In the genomic region with DNA sequence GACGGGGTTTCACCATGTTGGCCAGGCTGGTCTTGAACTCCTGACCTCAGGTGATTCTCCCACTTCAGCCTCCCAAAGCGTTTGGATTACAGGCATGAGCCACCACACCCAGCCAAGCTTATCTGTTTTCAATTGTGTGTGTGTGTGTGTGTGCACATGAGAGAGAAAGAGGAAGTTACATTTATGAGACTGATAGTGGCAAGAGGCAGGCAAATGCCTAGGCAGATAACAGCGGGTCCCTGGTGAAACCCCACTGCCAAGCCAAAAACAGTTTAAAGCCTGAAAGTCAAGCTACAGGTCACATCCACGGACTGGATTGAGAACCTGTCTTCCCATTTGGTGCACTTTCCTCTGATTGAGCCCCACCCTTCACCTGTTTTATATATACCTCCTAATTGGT, we compare ENCODE assay signal across 20 cellular contexts. TPM values are rescaled to one million over a fixed set of nuclear protein-coding genes. Genes with fewer than 3 reads are reported as not detected.
DNase-seq lines count a peak whose midpoint lies in the region; ATAC-seq and TF ChIP-seq lines count a peak whose summit lies in the region.
"Had no signal": no experiment of that assay in that cellular context is flagged by ENCODE, and none has a peak within 500 bp of the region (broad histone marks: within the 10 kb centered on the region; RNA-seq: fewer than 3 reads in every experiment).

No MANE protein-coding gene starts in this region.

- TF ChIP-seq CTCF in dorsolateral prefrontal cortex (IDR thresholded peaks at IDR 0.05 in 54 of 56, conservative IDR thresholded peaks at IDR 0.05 in 2 of 56; ENCODE audit: low read depth in 1 of 56, partially characterized antibody in 56 of 56): no peak
- no peak for TF ChIP-seq CTCF in GM10266 (IDR thresholded peaks at IDR 0.05; ENCODE audit: control insufficient read depth, insufficient read depth, low read depth, missing control alignments)

- no peak overlapping the region for H3K27ac ChIP-seq in dorsolateral prefrontal cortex
- no peak overlapping the region for H3K27ac ChIP-seq in CD8-positive, alpha-beta memory T cell (ENCODE audit: low read depth, low read length)
- H3K27ac ChIP-seq: C4-2B, esophagus squamous epithelium, suprapubic skin had no signal

- no peaks in the 10 kb centered on the region for H3K36me3 ChIP-seq in CD8-positive, alpha-beta memory T cell (ENCODE audit: insufficient read depth, low read length)
- H3K36me3 ChIP-seq: esophagus squamous epithelium, suprapubic skin had no signal

- H3K27me3 Mint-ChIP-seq in activated naive CD4-positive, alpha-beta T cell treated with anti-CD3 and anti-CD28 coated beads, Interleukin-2, amount 50 U/mL, for 24 hours: no peaks in the 10 kb centered on the region
- H3K27me3 Mint-ChIP-seq in dendritic cell treated with granulocyte-macrophage colony-stimulating factor and Interleukin-4, amounts not matched to agents 40 ng/mL and 50 ng/mL, for 4 days: no peaks in the 10 kb centered on the region
- peaks cover 4 to 8% of the 10 kb centered on the region in 2 donors for H3K27me3 Mint-ChIP-seq in CD8-positive, alpha-beta memory T cell
- H3K27me3 Mint-ChIP-seq: activated CD4-positive, alpha-beta T cell treated with anti-CD3 and anti-CD28 coated beads for 36 hours had no signal

- no peaks in the 10 kb centered on the region for H3K27me3 ChIP-seq in dorsolateral prefrontal cortex
- no peaks in the 10 kb centered on the region for H3K27me3 ChIP-seq in CD8-positive, alpha-beta memory T cell (ENCODE audit: insufficient read depth, low read length, poor library complexity, severe bottlenecking)
- H3K27me3 ChIP-seq: esophagus squamous epithelium, suprapubic skin had no signal

- peak overlapping the region; percentile 30 for H3K27ac Mint-ChIP-seq in activated naive CD4-positive, alpha-beta T cell treated with anti-CD3 and anti-CD28 coated beads, Interleukin-2, amount 50 U/mL, for 24 hours
- H3K27ac Mint-ChIP-seq in dendritic cell treated with granulocyte-macrophage colony-stimulating factor and Interleukin-4, amounts not matched to agents 40 ng/mL and 50 ng/mL, for 4 days: peak overlapping the region; percentile 53
- no peak overlapping the region for H3K27ac Mint-ChIP-seq in CD8-positive, alpha-beta memory T cell

- H3K4me1 ChIP-seq in CD8-positive, alpha-beta memory T cell (ENCODE audit: insufficient read depth, low read length): no peaks in the 10 kb centered on the region

- POLR2A ChIA-PET in CD8-positive, alpha-beta memory T cell (lab: Charles Lee): no interaction called here

- peaks cover 5% of the 10 kb centered on the region for H3K9me3 Mint-ChIP-seq in activated naive CD4-positive, alpha-beta T cell treated with anti-CD3 and anti-CD28 coated beads, Interleukin-2, amount 50 U/mL, for 24 hours
- H3K9me3 Mint-ChIP-seq in dendritic cell treated with granulocyte-macrophage colony-stimulating factor and Interleukin-4, amounts not matched to agents 40 ng/mL and 50 ng/mL, for 4 days: peaks cover 35% of the 10 kb centered on the region
- H3K9me3 Mint-ChIP-seq in CD8-positive, alpha-beta memory T cell: peaks cover 5 to 24% (median 16%) of the 10 kb centered on the region in 5 donors

- H3K4me1 Mint-ChIP-seq in activated naive CD4-positive, alpha-beta T cell treated with anti-CD3 and anti-CD28 coated beads, Interleukin-2, amount 50 U/mL, for 24 hours: no peaks in the 10 kb centered on the region
- peaks cover 40% of the 10 kb centered on the region for H3K4me1 Mint-ChIP-seq in dendritic cell treated with granulocyte-macrophage colony-stimulating factor and Interleukin-4, amounts not matched to agents 40 ng/mL and 50 ng/mL, for 4 days (ENCODE audit: low read depth)
- no peaks in the 10 kb centered on the region for H3K4me1 Mint-ChIP-seq in CD8-positive, alpha-beta memory T cell

- CTCF ChIA-PET in CD8-positive, alpha-beta memory T cell (lab: Charles Lee): interaction anchor here (1.0 to 1.6 kb wide), 2 partner anchors 20 to 77 kb away, joined by 3 to 6 read pairs; no protein-coding TSS in a partner anchor

- peaks cover 5% of the 10 kb centered on the region for H3K36me3 Mint-ChIP-seq in activated naive CD4-positive, alpha-beta T cell treated with anti-CD3 and anti-CD28 coated beads, Interleukin-2, amount 50 U/mL, for 24 hours
- peaks cover 29% of the 10 kb centered on the region for H3K36me3 Mint-ChIP-seq in dendritic cell treated with granulocyte-macrophage colony-stimulating factor and Interleukin-4, amounts not matched to agents 40 ng/mL and 50 ng/mL, for 4 days (ENCODE audit: low read depth)
- peaks cover 0 to 15% (median 2%) of the 10 kb centered on the region in 3 donors for H3K36me3 Mint-ChIP-seq in CD8-positive, alpha-beta memory T cell

- DNase-seq in activated naive CD4-positive, alpha-beta T cell treated with anti-CD3 and anti-CD28 coated beads, Interleukin-2, amount 50 U/mL, for 16 hours: no peak
- DNase-seq in SKM-1 treated with dmso at 0.1 percent for 144 hours (lab: John Stamatoyannopoulos, UW; ENCODE audit: unreplicated experiment) (peak; percentile 79), dorsolateral prefrontal cortex (no peak), GM10266 (ENCODE audit: extremely low spot score) (no peak)
- no peak for DNase-seq in CD8-positive, alpha-beta memory T cell
- DNase-seq: activated CD4-positive, alpha-beta T cell treated with anti-CD3 and anti-CD28 coated beads for 36 hours; activated CD8-positive, alpha-beta memory T cell treated with anti-CD3 and anti-CD28 coated beads, Interleukin-2, amount 10 ng/mL, durations not matched to agents 7 days and 5 days; activated gamma-delta T cell; esophagus squamous epithelium; HCEC 1CT; NCI-H1092 treated with DMSO at 0.1 percent for 48 hours; NCI-H2081 treated with DMSO at 0.1 percent for 48 hours; occipital lobe; retina; SHP77 had no signal

- intact Hi-C loops in dendritic cell treated with granulocyte-macrophage colony-stimulating factor and Interleukin-4, amounts not matched to agents 40 ng/mL and 50 ng/mL, for 4 days (cut with micrococcal nuclease): no loop called here
- intact Hi-C loops in dorsolateral prefrontal cortex (cut with DNase I): loop anchor here in 1 of 2 donors (10.0 kb wide), 1 partner anchor 77 kb away; no protein-coding TSS in a partner anchor

- no peak for ATAC-seq in GM21786 (IDR thresholded peaks at IDR 0.05; ENCODE audit: unreplicated experiment)
- ATAC-seq: activated CD4-positive, alpha-beta T cell treated with anti-CD3 and anti-CD28 coated beads for 36 hours; activated CD8-positive, alpha-beta memory T cell treated with anti-CD3 and anti-CD28 coated beads, Interleukin-2, amount 10 ng/mL, durations not matched to agents 7 days and 5 days had no signal

- peaks cover 15% of the 10 kb centered on the region for H3K9me3 ChIP-seq in CD8-positive, alpha-beta memory T cell (ENCODE audit: low read length)
- H3K9me3 ChIP-seq: suprapubic skin had no signal

- no peak overlapping the region for H3K4me3 ChIP-seq in dorsolateral prefrontal cortex
- no peak overlapping the region for H3K4me3 ChIP-seq in CD8-positive, alpha-beta memory T cell (ENCODE audit: low read length)
- H3K4me3 ChIP-seq: esophagus squamous epithelium, suprapubic skin had no signal

- no peak overlapping the region for H3K4me3 Mint-ChIP-seq in activated naive CD4-positive, alpha-beta T cell treated with anti-CD3 and anti-CD28 coated beads, Interleukin-2, amount 50 U/mL, for 24 hours
- H3K4me3 Mint-ChIP-seq in dendritic cell treated with granulocyte-macrophage colony-stimulating factor and Interleukin-4, amounts not matched to agents 40 ng/mL and 50 ng/mL, for 4 days: no peak overlapping the region
- H3K4me3 Mint-ChIP-seq in CD8-positive, alpha-beta memory T cell: no peak overlapping the region
- H3K4me3 Mint-ChIP-seq: activated CD4-positive, alpha-beta T cell treated with anti-CD3 and anti-CD28 coated beads for 36 hours; activated CD8-positive, alpha-beta memory T cell treated with anti-CD3 and anti-CD28 coated beads, Interleukin-2, amount 10 ng/mL, durations not matched to agents 7 days and 5 days had no signal

RNA-seq across cellular contexts. Expression of gene IFNGR2, which starts 35.1 kb away (rescaled TPM):
- 10 to 100 TPM; 21.7 to 70.3 (median 48.4) TPM for total RNA-seq in dorsolateral prefrontal cortex
- 1 to 10 TPM; 2.3 to 3.1 TPM for total RNA-seq in CD8-positive, alpha-beta memory T cell
- polyA plus RNA-seq in CD8-positive, alpha-beta memory T cell: 3.1 TPM

RNA-seq across cellular contexts. Expression of gene IFNAR1, which starts 43.4 kb away (rescaled TPM):
- total RNA-seq in dorsolateral prefrontal cortex: 10 to 100 TPM; 35.7 to 70.9 (median 47.8) TPM
- total RNA-seq in CD8-positive, alpha-beta memory T cell: 10 to 100 TPM; 31.6 to 34.1 TPM
- polyA plus RNA-seq in CD8-positive, alpha-beta memory T cell: 54.6 TPM

Comparison
In these comparisons a context has a peak if more than half of its experiments do, and no peak if none do; other contexts are left out.
1. H3K27ac Mint-ChIP-seq: peak in activated naive CD4-positive, alpha-beta T cell treated with anti-CD3 and anti-CD28 coated beads, Interleukin-2, amount 50 U/mL, for 24 hours (single experiment) and dendritic cell treated with granulocyte-macrophage colony-stimulating factor and Interleukin-4, amounts not matched to agents 40 ng/mL and 50 ng/mL, for 4 days (single experiment); none in CD8-positive, alpha-beta memory T cell (0 of 8).
2. RNA of gene IFNGR2, which starts 35.1 kb away (total RNA-seq): 21.7 to 70.3 TPM in dorsolateral prefrontal cortex; 2.3 to 3.1 TPM in CD8-positive, alpha-beta memory T cell; every median in the first group is over 4 times any median in the second.